In the genomic region with DNA sequence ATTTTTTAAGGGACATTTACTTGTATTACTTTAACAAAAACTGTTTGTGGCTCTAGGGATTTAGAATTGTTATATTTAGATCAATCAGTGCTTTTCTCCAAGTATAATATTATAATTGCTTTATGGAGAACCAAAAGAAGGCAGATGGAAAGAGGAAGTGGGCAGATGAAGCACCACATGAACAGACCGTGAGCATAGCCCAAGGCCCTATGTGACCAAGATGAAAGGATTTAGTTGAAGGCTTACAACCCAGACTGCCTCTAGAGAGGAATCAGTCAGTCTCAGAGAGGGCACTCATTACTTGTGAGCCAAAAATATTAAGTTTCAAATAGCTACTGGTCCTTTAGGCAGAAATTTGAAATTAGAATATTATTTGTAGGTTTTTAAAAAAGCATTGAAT, we compare ENCODE assay signal across 1 cellular context.
TF ChIP-seq lines count a peak whose summit lies in the region.

No MANE protein-coding gene starts in this region.

TF ChIP-seq in GM23338, 12 proteins besides CTCF, POLR2A, EP300 and RAD21 (continued from another document):
- TF ChIP-seq NANOG (IDR thresholded peaks at IDR 0.05; ENCODE audit: borderline replicate concordance): no peak
- TF ChIP-seq STAT1 (IDR thresholded peaks at IDR 0.05; ENCODE audit: unreplicated experiment): no peak
